1 cellular context compared by ENCODE assay signal in the genomic region with DNA sequence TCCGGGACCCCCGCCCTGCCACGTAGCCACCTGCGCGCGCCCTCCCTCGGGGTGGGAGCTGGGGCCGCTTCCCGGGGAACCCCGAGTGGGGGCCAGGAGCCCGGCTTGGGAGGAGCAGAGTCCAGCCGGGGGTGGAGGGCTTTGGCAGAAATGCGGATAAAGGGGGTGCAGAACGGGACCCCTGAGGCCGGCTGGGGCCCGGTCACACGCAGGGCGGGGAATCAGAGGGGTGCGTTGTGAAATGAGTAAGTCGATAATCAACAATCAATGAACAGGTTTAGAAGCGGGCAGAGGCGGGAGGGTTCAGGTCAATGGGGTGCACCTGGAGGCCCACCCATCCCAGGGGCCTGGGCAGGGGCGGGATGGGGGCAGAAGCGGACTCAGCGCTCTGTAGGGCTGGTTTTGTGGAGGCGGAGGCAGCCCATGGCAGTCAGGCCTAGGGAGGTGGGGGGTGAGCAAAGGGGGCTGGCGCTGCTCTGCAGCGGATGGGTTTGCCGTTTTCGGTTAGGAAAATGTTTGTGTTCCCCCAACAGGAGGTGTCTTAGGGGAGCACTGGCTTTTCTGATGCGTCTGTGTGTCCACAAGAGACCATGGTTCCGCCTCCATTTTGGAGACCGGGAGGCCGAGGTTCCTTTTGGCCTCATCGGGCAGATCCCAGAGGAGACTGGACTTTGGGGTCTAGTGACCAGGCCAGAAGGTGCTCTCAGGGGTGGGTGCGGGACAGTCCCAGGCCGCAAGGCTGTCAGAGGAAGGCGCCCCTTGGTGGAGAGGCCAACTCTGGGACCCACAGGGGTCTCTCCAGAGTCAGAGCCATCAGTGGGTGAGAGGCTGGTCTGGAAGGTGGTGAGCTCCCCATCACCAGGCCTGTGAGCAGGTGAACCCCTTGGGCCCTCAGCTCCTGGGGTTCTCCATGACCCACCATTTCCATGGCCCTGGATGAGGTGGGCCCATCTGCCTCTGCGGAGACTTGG.
A peak's percentile ranks its signal among the peaks of the same experiment; 100 is the strongest.
TF ChIP-seq lines count a peak whose summit lies in the region.

No MANE protein-coding gene starts in this region.

TF ChIP-seq in HEK293, 187 proteins besides CTCF, POLR2A, EP300 and RAD21 (continued from another document):
- TF ChIP-seq, protein P1, sequence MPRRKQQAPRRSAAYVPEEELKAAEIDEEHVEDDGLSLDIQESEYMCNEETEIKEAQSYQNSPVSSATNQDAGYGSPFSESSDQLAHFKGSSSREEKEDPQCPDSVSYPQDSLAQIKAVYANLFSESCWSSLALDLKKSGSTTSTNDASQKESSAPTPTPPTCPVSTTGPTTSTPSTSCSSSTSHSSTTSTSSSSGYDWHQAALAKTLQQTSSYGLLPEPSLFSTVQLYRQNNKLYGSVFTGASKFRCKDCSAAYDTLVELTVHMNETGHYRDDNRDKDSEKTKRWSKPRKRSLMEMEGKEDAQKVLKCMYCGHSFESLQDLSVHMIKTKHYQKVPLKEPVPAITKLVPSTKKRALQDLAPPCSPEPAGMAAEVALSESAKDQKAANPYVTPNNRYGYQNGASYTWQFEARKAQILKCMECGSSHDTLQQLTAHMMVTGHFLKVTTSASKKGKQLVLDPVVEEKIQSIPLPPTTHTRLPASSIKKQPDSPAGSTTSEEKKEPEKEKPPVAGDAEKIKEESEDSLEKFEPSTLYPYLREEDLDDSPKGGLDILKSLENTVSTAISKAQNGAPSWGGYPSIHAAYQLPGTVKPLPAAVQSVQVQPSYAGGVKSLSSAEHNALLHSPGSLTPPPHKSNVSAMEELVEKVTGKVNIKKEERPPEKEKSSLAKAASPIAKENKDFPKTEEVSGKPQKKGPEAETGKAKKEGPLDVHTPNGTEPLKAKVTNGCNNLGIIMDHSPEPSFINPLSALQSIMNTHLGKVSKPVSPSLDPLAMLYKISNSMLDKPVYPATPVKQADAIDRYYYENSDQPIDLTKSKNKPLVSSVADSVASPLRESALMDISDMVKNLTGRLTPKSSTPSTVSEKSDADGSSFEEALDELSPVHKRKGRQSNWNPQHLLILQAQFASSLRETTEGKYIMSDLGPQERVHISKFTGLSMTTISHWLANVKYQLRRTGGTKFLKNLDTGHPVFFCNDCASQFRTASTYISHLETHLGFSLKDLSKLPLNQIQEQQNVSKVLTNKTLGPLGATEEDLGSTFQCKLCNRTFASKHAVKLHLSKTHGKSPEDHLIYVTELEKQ (tag by site-specific recombination; IDR thresholded peaks at IDR 0.05; ENCODE audit: borderline replicate concordance), result no peak
- TF ChIP-seq ZNF211 (tag by site-specific recombination; IDR thresholded peaks at IDR 0.05; ENCODE audit: low read depth) (no peak), ZNF654 (tag by site-specific recombination; IDR thresholded peaks at IDR 0.05; ENCODE audit: low read depth) (no peak), ZXDB (tag by site-specific recombination; IDR thresholded peaks at IDR 0.05) (no peak), HOXA7 (CRISPR knock-in tag; IDR thresholded peaks at IDR 0.05; ENCODE audit: borderline replicate concordance) (no peak), SP2 (tag by site-specific recombination; IDR thresholded peaks at IDR 0.05) (peak; percentile 53), MEIS1 (CRISPR knock-in tag; IDR thresholded peaks at IDR 0.05; ENCODE audit: borderline replicate concordance) (no peak), ZFHX2 (tag by site-specific recombination; conservative IDR thresholded peaks at IDR 0.05) (peak; percentile 62; the same call in 1 of the 2 replicates), SCRT1 (tag by site-specific recombination; IDR thresholded peaks at IDR 0.05; ENCODE audit: borderline replicate concordance) (no peak), IKZF3 (tag by site-specific recombination; IDR thresholded peaks at IDR 0.05) (no peak), BCL11A (tag by site-specific recombination; IDR thresholded peaks at IDR 0.05; ENCODE audit: low read depth) (no peak), KLF8 (tag by site-specific recombination; IDR thresholded peaks at IDR 0.05) (0 out of 2 replicates have a peak, but pooled peaks have one; percentile 18), PATZ1 (tag by site-specific recombination; IDR thresholded peaks at IDR 0.05) (peak; percentile 72; the same call in 1 of the 2 replicates), ZBTB20 (tag by site-specific recombination; IDR thresholded peaks at IDR 0.05) (0 out of 2 replicates have a peak, but pooled peaks have one; percentile 15), KLF1 (tag by site-specific recombination; IDR thresholded peaks at IDR 0.05) (peak; percentile 71)
- TF ChIP-seq, protein P2, sequence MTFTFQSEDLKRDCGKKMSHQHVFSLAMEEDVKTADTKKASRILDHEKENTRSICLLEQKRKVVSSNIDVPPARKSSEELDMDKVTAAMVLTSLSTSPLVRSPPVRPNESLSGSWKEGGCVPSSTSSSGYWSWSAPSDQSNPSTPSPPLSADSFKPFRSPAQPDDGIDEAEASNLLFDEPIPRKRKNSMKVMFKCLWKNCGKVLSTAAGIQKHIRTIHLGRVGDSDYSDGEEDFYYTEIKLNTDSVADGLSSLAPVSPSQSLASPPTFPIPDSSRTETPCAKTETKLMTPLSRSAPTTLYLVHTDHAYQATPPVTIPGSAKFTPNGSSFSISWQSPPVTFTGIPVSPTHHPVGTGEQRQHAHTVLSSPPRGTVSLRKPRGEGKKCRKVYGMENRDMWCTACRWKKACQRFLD (tag by site-specific recombination; IDR thresholded peaks at IDR 0.05), result no peak
- TF ChIP-seq, protein P3, sequence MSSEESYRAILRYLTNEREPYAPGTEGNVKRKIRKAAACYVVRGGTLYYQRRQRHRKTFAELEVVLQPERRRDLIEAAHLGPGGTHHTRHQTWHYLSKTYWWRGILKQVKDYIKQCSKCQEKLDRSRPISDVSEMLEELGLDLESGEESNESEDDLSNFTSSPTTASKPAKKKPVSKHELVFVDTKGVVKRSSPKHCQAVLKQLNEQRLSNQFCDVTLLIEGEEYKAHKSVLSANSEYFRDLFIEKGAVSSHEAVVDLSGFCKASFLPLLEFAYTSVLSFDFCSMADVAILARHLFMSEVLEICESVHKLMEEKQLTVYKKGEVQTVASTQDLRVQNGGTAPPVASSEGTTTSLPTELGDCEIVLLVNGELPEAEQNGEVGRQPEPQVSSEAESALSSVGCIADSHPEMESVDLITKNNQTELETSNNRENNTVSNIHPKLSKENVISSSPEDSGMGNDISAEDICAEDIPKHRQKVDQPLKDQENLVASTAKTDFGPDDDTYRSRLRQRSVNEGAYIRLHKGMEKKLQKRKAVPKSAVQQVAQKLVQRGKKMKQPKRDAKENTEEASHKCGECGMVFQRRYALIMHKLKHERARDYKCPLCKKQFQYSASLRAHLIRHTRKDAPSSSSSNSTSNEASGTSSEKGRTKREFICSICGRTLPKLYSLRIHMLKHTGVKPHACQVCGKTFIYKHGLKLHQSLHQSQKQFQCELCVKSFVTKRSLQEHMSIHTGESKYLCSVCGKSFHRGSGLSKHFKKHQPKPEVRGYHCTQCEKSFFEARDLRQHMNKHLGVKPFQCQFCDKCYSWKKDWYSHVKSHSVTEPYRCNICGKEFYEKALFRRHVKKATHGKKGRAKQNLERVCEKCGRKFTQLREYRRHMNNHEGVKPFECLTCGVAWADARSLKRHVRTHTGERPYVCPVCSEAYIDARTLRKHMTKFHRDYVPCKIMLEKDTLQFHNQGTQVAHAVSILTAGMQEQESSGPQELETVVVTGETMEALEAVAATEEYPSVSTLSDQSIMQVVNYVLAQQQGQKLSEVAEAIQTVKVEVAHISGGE (tag by site-specific recombination; conservative IDR thresholded peaks at IDR 0.05; ENCODE audit: low read depth), result no peak
- TF ChIP-seq, protein P4, sequence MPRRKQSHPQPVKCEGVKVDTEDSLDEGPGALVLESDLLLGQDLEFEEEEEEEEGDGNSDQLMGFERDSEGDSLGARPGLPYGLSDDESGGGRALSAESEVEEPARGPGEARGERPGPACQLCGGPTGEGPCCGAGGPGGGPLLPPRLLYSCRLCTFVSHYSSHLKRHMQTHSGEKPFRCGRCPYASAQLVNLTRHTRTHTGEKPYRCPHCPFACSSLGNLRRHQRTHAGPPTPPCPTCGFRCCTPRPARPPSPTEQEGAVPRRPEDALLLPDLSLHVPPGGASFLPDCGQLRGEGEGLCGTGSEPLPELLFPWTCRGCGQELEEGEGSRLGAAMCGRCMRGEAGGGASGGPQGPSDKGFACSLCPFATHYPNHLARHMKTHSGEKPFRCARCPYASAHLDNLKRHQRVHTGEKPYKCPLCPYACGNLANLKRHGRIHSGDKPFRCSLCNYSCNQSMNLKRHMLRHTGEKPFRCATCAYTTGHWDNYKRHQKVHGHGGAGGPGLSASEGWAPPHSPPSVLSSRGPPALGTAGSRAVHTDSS (tag by site-specific recombination; IDR thresholded peaks at IDR 0.05), result no peak
- TF ChIP-seq, protein P5, sequence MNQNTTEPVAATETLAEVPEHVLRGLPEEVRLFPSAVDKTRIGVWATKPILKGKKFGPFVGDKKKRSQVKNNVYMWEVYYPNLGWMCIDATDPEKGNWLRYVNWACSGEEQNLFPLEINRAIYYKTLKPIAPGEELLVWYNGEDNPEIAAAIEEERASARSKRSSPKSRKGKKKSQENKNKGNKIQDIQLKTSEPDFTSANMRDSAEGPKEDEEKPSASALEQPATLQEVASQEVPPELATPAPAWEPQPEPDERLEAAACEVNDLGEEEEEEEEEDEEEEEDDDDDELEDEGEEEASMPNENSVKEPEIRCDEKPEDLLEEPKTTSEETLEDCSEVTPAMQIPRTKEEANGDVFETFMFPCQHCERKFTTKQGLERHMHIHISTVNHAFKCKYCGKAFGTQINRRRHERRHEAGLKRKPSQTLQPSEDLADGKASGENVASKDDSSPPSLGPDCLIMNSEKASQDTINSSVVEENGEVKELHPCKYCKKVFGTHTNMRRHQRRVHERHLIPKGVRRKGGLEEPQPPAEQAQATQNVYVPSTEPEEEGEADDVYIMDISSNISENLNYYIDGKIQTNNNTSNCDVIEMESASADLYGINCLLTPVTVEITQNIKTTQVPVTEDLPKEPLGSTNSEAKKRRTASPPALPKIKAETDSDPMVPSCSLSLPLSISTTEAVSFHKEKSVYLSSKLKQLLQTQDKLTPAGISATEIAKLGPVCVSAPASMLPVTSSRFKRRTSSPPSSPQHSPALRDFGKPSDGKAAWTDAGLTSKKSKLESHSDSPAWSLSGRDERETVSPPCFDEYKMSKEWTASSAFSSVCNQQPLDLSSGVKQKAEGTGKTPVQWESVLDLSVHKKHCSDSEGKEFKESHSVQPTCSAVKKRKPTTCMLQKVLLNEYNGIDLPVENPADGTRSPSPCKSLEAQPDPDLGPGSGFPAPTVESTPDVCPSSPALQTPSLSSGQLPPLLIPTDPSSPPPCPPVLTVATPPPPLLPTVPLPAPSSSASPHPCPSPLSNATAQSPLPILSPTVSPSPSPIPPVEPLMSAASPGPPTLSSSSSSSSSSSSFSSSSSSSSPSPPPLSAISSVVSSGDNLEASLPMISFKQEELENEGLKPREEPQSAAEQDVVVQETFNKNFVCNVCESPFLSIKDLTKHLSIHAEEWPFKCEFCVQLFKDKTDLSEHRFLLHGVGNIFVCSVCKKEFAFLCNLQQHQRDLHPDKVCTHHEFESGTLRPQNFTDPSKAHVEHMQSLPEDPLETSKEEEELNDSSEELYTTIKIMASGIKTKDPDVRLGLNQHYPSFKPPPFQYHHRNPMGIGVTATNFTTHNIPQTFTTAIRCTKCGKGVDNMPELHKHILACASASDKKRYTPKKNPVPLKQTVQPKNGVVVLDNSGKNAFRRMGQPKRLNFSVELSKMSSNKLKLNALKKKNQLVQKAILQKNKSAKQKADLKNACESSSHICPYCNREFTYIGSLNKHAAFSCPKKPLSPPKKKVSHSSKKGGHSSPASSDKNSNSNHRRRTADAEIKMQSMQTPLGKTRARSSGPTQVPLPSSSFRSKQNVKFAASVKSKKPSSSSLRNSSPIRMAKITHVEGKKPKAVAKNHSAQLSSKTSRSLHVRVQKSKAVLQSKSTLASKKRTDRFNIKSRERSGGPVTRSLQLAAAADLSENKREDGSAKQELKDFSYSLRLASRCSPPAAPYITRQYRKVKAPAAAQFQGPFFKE (tag by site-specific recombination; IDR thresholded peaks at IDR 0.05; ENCODE audit: borderline replicate concordance), result no peak
